In the genomic region with DNA sequence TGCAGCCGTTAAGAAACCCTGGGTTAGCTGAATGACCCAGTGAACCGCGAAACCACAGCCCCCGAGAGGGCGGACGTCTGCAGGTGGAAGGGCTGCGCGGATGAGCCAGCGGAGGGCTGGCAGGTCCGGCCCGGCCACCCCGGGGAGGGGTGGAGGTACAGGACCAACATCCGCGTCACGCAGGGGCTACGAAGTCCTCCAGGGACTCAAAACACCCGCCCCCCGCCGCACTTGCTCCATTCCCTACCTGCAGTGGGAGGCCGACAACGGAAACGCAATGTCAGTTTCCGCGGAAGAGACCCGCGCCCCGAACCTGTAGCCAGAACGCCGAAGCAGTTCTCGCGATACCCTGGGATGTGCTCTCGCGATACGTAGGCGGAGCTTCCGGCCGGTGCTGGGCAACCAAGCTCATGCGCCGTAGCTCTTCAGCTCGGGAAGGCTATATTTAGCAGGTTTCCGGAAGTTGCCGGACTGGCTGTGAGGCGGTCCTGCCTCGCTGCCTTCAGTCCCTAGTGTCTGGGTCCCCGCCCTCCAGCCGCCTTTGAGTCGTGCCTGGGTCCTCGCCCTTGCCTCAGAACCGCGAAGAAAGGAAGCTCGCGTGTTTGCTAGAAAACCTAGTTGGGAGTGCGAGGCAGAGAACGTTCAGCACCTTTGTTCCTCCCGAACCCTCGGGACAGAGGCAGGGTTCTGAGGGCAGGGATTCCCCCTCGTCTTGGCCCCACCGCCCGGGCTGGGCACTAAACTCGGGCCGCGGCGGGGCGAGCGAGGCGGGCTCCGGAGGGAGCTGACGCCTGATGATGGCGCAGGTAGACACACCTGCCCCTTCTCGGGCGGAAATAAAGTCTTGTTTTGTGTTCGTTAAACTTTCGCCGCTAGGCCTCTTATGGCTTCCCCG, we compare ENCODE assay signal across 8 cellular contexts. TPM values are rescaled to one million over a fixed set of nuclear protein-coding genes. Genes with fewer than 3 reads are reported as not detected.
DNase-seq lines count a peak whose midpoint lies in the region; ATAC-seq and TF ChIP-seq lines count a peak whose summit lies in the region.

A gene with protein sequence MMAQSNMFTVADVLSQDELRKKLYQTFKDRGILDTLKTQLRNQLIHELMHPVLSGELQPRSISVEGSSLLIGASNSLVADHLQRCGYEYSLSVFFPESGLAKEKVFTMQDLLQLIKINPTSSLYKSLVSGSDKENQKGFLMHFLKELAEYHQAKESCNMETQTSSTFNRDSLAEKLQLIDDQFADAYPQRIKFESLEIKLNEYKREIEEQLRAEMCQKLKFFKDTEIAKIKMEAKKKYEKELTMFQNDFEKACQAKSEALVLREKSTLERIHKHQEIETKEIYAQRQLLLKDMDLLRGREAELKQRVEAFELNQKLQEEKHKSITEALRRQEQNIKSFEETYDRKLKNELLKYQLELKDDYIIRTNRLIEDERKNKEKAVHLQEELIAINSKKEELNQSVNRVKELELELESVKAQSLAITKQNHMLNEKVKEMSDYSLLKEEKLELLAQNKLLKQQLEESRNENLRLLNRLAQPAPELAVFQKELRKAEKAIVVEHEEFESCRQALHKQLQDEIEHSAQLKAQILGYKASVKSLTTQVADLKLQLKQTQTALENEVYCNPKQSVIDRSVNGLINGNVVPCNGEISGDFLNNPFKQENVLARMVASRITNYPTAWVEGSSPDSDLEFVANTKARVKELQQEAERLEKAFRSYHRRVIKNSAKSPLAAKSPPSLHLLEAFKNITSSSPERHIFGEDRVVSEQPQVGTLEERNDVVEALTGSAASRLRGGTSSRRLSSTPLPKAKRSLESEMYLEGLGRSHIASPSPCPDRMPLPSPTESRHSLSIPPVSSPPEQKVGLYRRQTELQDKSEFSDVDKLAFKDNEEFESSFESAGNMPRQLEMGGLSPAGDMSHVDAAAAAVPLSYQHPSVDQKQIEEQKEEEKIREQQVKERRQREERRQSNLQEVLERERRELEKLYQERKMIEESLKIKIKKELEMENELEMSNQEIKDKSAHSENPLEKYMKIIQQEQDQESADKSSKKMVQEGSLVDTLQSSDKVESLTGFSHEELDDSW (plus strand): TSS at position 471 of the 895 bp plus-strand sequence. CDS start 324 bp downstream, at position 795.
A gene (minus strand): TSS at position 343 of the 895 bp plus-strand sequence. CDS start 14,657 bp downstream, outside the sequence.

- H3K9ac ChIP-seq in mammary epithelial cell (ENCODE audit: insufficient read depth, low read length) (peak within 1 kb of the TSS; percentile 98), iPS-20b (ENCODE audit: low read depth, low read length) (peak within 1 kb of the TSS; percentile 97)

- WGBS in mammary epithelial cell (ENCODE audit: low coverage, missing lambda C conversion rate): under 1% methylated on average over 23 of the region's 75 CpGs

- H3K79me2 ChIP-seq in mammary epithelial cell (ENCODE audit: insufficient read depth, low read length): peaks cover 59% of the 10 kb centered on the region

- H3K4me3 ChIP-seq in AG04449 (ENCODE audit: low read depth, low read length): peak within 1 kb of the TSS; percentile 76
- peak within 1 kb of the TSS; percentile 79 for H3K4me3 ChIP-seq in WERI-Rb-1 (ENCODE audit: low read depth, low read length)
- peak within 1 kb of the TSS; percentile 78 to 95 (median 92) for H3K4me3 ChIP-seq in mammary epithelial cell (replicated peaks in 1 of 3; ENCODE audit: insufficient read depth in 1 of 3, low read depth in 2 of 3, low read length in 3 of 3)
- H3K4me3 ChIP-seq in iPS-20b (ENCODE audit: low read length): peak within 1 kb of the TSS; percentile 99
- H3K4me3 ChIP-seq in skin epidermis: peak within 1 kb of the TSS; percentile 52 to 85 (median 71)

- TF ChIP-seq CTCF in AG04449 (IDR thresholded peaks at IDR 0.05; ENCODE audit: insufficient read depth, low read length, missing control alignments): no peak
- no peak for TF ChIP-seq CTCF in WERI-Rb-1 (IDR thresholded peaks at IDR 0.05; ENCODE audit: low read depth, low read length)
- TF ChIP-seq CTCF in mammary epithelial cell (conservative IDR thresholded peaks at IDR 0.05 in 1 of 2, IDR thresholded peaks at IDR 0.05 in 1 of 2; ENCODE audit: extremely low read depth in 1 of 2, insufficient read depth in 1 of 2, low read depth in 1 of 2, low read length in 2 of 2): peak in 1 of 2 donors; percentile 8

- H2AFZ ChIP-seq in mammary epithelial cell (ENCODE audit: low read depth, low read length): peak within 1 kb of the TSS; percentile 91

- intact Hi-C loops in mammary epithelial cell (cut with micrococcal nuclease): loop anchor here (1.0 to 2.0 kb wide), 2 partner anchors 42 to 75 kb away; no protein-coding TSS in a partner anchor

- H3K36me3 ChIP-seq in WERI-Rb-1: peaks cover 38% of the 10 kb centered on the region
- H3K36me3 ChIP-seq in mammary epithelial cell (ENCODE audit: insufficient read depth, low read length): peaks cover 3% of the 10 kb centered on the region
- H3K36me3 ChIP-seq in iPS-20b (ENCODE audit: insufficient read depth, low read depth, low read length): peaks cover 26% of the 10 kb centered on the region

- peak; percentile 93 for ATAC-seq in GM18873 (IDR thresholded peaks at IDR 0.05; ENCODE audit: low FRiP score, unreplicated experiment)
- peak; percentile 90 for ATAC-seq in HG03139 (IDR thresholded peaks at IDR 0.05; ENCODE audit: unreplicated experiment)

- H3K27ac ChIP-seq in WERI-Rb-1 (peak within 1 kb of the TSS; percentile 89), mammary epithelial cell (ENCODE audit: insufficient read depth, low read depth, low read length) (peak within 1 kb of the TSS; percentile 92), iPS-20b (ENCODE audit: low read length) (peak within 1 kb of the TSS; percentile 98), skin epidermis (peak within 1 kb of the TSS; percentile 82 to 96 (median 91))

- H3K27me3 ChIP-seq in WERI-Rb-1 (ENCODE audit: insufficient read depth, low read depth, severe bottlenecking) (no peaks in the 10 kb centered on the region), mammary epithelial cell (ENCODE audit: insufficient read depth, low read length) (no peaks in the 10 kb centered on the region), iPS-20b (ENCODE audit: insufficient read depth, low read length) (no peaks in the 10 kb centered on the region)

- H4K20me1 ChIP-seq in mammary epithelial cell (ENCODE audit: insufficient read depth, low read length): no peaks in the 10 kb centered on the region

- BruUV-seq in mammary epithelial cell (replicated peaks; lab: Mats Ljungman, UMichigan): no TSS peak

- in situ Hi-C loops in mammary epithelial cell (cut with MboI; ENCODE audit: low sequenced_read_pairs in 2 of 2): no loop called here

- dilution Hi-C loops in mammary epithelial cell (cut with HindIII; ENCODE audit: low sequenced_read_pairs): no loop called here

- CTCF ChIA-PET in AG04449 (lab: Yijun Ruan, JAX) (interaction anchor here (0.7 to 5.2 kb wide), 7 partner anchors 8 to 228 kb away, joined by 3 to 30 read pairs (median 3); no protein-coding TSS in a partner anchor), mammary epithelial cell (lab: Charles Lee; ENCODE audit: low non-redundant PET) (interaction anchor here (0.5 to 0.8 kb wide), 2 partner anchors 36 to 794 kb away, joined by 4 to 7 read pairs; no protein-coding TSS in a partner anchor)

- DNase-seq in AG04449 (ENCODE audit: low read depth, low spot score) (peak; percentile 67), NCI-H2227 (lab: John Stamatoyannopoulos, UW; ENCODE audit: unreplicated experiment) (peak; percentile 99), WERI-Rb-1 (peak; percentile 97), mammary epithelial cell (peak; percentile 97)

- H3K9me3 ChIP-seq in WERI-Rb-1 (ENCODE audit: severe bottlenecking): no peaks in the 10 kb centered on the region
- no peaks in the 10 kb centered on the region for H3K9me3 ChIP-seq in mammary epithelial cell (replicated peaks; ENCODE audit: insufficient read depth, low read length)
- H3K9me3 ChIP-seq in iPS-20b (ENCODE audit: insufficient read depth, low read depth, low read length): no peaks in the 10 kb centered on the region

- peaks cover 13% of the 10 kb centered on the region for H3K4me1 ChIP-seq in mammary epithelial cell (ENCODE audit: insufficient read depth, low read length)
- H3K4me1 ChIP-seq in iPS-20b (ENCODE audit: insufficient read depth, low read length): no peaks in the 10 kb centered on the region

- peak within 1 kb of the TSS; percentile 85 for H3K4me2 ChIP-seq in mammary epithelial cell (ENCODE audit: insufficient read depth, low read depth, low read length)

- POLR2A ChIA-PET in AG04449 (lab: Yijun Ruan, JAX): interaction anchor here (0.7 to 1.8 kb wide), 5 partner anchors 9 to 295 kb away, joined by 3 to 5 read pairs (median 4); a partner anchor contains a TSS

RNA-seq across cellular contexts. Expression of the first gene that starts in this region (rescaled TPM):
- 10 to 100 TPM; 39.3 to 42.0 TPM for total RNA-seq in mammary epithelial cell
- polyA plus RNA-seq in mammary epithelial cell: 12.5 TPM
- polyA minus RNA-seq in mammary epithelial cell: 3.2 TPM

RNA-seq across cellular contexts. Expression of the second gene that starts in this region (rescaled TPM):
- total RNA-seq in mammary epithelial cell: 10 to 100 TPM; 25.3 to 31.2 TPM
- polyA plus RNA-seq in mammary epithelial cell: 13.9 TPM
- 20.3 TPM for polyA minus RNA-seq in mammary epithelial cell

Comparison
In these comparisons a context has a peak if more than half of its experiments do, and no peak if none do; other contexts are left out.
1. Peak in every context shown above with its lines: DNase-seq, ATAC-seq, H3K4me3 ChIP-seq and H3K27ac ChIP-seq.